ENCODE assay signal across 1 cellular context in the genomic region with DNA sequence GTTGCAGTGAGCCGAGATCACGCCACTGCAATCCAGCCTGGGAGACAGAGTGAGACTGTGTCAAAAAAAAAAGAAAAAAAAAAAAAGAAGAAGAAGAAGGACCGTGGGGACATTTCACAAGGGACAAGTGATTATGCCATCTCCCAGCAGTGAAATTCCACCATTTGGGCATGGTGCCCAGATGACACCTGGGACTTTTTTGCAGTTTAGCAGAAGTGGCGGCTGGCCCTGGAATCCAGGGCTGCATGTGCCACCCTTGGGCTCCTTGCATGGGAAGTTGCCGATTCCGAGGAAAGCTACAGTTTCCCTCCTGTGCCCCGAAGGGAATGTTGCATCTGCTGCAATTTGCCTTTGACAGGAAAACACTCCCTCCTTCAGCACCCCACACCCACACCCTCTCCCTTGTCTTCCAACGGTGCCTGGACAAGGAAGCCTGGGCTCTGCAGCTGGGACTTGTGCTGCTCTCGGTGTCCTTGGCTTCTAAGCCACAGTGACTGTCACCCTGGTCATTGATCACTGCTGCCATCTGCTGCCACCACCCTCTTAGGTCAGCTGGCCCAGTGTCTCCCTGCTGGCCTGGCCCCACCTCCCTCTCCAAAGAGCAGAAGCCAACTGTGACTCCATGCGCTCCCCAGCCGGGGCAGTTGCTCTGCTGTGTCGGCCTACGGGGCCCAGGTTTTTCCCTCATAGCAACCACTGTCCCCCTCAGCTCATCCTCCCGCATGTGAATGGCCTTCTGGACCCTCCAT.
TF ChIP-seq lines count a peak whose summit lies in the region.

No MANE protein-coding gene starts in this region.

TF ChIP-seq in WTC11, 78 proteins besides CTCF, POLR2A, EP300 and RAD21 (continued from another document):
- TF ChIP-seq ZNF138 (CRISPR knock-in tag; conservative IDR thresholded peaks at IDR 0.05) (no peak), SMAD4 (CRISPR knock-in tag; IDR thresholded peaks at IDR 0.05) (no peak), ZNF317 (CRISPR knock-in tag; IDR thresholded peaks at IDR 0.05; ENCODE audit: borderline replicate concordance, low read depth) (no peak), JAZF1 (CRISPR knock-in tag; IDR thresholded peaks at IDR 0.05) (no peak), CREM (CRISPR knock-in tag; IDR thresholded peaks at IDR 0.05) (no peak), SOX15 (CRISPR knock-in tag; IDR thresholded peaks at IDR 0.05) (no peak)
- TF ChIP-seq, protein P1, sequence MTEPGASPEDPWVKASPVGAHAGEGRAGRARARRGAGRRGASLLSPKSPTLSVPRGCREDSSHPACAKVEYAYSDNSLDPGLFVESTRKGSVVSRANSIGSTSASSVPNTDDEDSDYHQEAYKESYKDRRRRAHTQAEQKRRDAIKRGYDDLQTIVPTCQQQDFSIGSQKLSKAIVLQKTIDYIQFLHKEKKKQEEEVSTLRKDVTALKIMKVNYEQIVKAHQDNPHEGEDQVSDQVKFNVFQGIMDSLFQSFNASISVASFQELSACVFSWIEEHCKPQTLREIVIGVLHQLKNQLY (CRISPR knock-in tag; IDR thresholded peaks at IDR 0.05): no peak
- TF ChIP-seq, protein P2, sequence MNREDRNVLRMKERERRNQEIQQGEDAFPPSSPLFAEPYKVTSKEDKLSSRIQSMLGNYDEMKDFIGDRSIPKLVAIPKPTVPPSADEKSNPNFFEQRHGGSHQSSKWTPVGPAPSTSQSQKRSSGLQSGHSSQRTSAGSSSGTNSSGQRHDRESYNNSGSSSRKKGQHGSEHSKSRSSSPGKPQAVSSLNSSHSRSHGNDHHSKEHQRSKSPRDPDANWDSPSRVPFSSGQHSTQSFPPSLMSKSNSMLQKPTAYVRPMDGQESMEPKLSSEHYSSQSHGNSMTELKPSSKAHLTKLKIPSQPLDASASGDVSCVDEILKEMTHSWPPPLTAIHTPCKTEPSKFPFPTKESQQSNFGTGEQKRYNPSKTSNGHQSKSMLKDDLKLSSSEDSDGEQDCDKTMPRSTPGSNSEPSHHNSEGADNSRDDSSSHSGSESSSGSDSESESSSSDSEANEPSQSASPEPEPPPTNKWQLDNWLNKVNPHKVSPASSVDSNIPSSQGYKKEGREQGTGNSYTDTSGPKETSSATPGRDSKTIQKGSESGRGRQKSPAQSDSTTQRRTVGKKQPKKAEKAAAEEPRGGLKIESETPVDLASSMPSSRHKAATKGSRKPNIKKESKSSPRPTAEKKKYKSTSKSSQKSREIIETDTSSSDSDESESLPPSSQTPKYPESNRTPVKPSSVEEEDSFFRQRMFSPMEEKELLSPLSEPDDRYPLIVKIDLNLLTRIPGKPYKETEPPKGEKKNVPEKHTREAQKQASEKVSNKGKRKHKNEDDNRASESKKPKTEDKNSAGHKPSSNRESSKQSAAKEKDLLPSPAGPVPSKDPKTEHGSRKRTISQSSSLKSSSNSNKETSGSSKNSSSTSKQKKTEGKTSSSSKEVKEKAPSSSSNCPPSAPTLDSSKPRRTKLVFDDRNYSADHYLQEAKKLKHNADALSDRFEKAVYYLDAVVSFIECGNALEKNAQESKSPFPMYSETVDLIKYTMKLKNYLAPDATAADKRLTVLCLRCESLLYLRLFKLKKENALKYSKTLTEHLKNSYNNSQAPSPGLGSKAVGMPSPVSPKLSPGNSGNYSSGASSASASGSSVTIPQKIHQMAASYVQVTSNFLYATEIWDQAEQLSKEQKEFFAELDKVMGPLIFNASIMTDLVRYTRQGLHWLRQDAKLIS (CRISPR knock-in tag; IDR thresholded peaks at IDR 0.05; ENCODE audit: borderline replicate concordance): no peak
- TF ChIP-seq, protein P3, sequence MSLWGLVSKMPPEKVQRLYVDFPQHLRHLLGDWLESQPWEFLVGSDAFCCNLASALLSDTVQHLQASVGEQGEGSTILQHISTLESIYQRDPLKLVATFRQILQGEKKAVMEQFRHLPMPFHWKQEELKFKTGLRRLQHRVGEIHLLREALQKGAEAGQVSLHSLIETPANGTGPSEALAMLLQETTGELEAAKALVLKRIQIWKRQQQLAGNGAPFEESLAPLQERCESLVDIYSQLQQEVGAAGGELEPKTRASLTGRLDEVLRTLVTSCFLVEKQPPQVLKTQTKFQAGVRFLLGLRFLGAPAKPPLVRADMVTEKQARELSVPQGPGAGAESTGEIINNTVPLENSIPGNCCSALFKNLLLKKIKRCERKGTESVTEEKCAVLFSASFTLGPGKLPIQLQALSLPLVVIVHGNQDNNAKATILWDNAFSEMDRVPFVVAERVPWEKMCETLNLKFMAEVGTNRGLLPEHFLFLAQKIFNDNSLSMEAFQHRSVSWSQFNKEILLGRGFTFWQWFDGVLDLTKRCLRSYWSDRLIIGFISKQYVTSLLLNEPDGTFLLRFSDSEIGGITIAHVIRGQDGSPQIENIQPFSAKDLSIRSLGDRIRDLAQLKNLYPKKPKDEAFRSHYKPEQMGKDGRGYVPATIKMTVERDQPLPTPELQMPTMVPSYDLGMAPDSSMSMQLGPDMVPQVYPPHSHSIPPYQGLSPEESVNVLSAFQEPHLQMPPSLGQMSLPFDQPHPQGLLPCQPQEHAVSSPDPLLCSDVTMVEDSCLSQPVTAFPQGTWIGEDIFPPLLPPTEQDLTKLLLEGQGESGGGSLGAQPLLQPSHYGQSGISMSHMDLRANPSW (CRISPR knock-in tag; conservative IDR thresholded peaks at IDR 0.05; ENCODE audit: low read depth): no peak
- TF ChIP-seq, protein P4, sequence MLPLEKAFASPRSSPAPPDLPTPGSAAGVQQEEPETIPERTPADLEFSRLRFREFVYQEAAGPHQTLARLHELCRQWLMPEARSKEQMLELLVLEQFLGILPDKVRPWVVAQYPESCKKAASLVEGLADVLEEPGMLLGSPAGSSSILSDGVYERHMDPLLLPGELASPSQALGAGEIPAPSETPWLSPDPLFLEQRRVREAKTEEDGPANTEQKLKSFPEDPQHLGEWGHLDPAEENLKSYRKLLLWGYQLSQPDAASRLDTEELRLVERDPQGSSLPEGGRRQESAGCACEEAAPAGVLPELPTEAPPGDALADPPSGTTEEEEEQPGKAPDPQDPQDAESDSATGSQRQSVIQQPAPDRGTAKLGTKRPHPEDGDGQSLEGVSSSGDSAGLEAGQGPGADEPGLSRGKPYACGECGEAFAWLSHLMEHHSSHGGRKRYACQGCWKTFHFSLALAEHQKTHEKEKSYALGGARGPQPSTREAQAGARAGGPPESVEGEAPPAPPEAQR (CRISPR knock-in tag; IDR thresholded peaks at IDR 0.05): no peak
- TF ChIP-seq, protein P5, sequence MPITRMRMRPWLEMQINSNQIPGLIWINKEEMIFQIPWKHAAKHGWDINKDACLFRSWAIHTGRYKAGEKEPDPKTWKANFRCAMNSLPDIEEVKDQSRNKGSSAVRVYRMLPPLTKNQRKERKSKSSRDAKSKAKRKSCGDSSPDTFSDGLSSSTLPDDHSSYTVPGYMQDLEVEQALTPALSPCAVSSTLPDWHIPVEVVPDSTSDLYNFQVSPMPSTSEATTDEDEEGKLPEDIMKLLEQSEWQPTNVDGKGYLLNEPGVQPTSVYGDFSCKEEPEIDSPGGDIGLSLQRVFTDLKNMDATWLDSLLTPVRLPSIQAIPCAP (CRISPR knock-in tag; IDR thresholded peaks at IDR 0.05): no peak
